ENCODE assay signal across 14 cellular contexts in the genomic region with DNA sequence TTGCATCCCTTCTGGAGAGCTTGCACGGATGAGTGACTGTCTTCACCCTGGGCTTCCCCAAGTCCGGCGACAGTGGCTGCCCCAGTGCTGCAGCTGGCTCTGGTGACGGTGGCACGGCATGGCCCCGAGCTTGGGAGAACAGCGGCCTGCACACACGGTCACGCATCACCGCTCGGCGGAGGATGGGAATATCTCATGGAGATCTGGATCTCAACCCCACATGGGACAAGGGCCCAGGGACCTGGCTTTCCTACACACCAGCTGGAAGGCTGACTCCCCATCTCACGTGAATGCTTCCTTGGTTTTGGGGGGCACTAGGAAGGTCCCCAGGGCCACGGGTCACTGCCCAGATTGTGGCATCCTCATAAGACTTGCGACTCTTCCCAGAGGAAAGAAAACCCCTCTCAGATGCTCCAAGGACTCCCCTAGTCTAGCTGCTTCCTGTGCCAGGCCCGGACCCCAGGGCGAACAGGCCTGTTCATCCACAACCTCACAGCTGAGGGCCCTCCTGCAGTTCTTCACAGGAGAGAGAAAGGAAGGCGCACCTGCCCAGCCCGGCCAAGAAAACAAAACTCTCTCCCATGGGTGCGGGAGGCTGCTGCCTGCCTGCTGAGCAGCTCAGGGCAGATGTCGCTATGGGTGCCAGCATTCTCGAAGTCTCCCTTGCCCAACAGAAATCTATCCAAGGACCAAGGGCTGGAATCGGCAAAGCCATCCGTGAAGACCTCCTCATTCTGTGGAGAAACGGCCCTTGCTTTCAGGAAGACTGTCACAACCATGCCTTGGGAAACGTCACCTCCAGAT. TPM values are rescaled to one million over a fixed set of nuclear protein-coding genes. Genes with fewer than 3 reads are reported as not detected.
DNase-seq lines count a peak whose midpoint lies in the region; ATAC-seq and TF ChIP-seq lines count a peak whose summit lies in the region.
"Had no signal": no experiment of that assay in that cellular context is flagged by ENCODE, and none has a peak within 500 bp of the region (broad histone marks: within the 10 kb centered on the region; RNA-seq: fewer than 3 reads in every experiment).

No MANE protein-coding gene starts in this region.

- TF ChIP-seq CTCF in brain (conservative IDR thresholded peaks at IDR 0.05) = no peak

- intact Hi-C loops in sciatic nerve (cut with DNase I) = no loop called here
- intact Hi-C loops in activated CD4-positive, alpha-beta memory T cell treated with anti-CD3 and anti-CD28 coated beads for 36 hours (cut with micrococcal nuclease) = no loop called here

- CTCF ChIA-PET in activated CD4-positive, alpha-beta memory T cell treated with anti-CD3 and anti-CD28 coated beads for 36 hours (lab: Charles Lee) = no interaction called here

- no peaks in the 10 kb centered on the region for H3K9me3 Mint-ChIP-seq in T-helper 2 cell treated with Interferon-gamma antibody and Interleukin-4, amounts not matched to agents 5 μg/mL and 100 μg/mL, for 36 hours
- H3K9me3 Mint-ChIP-seq in brain = no peaks in the 10 kb centered on the region
- H3K9me3 Mint-ChIP-seq in activated CD4-positive, alpha-beta memory T cell treated with anti-CD3 and anti-CD28 coated beads for 36 hours = no peaks in the 10 kb centered on the region
- H3K9me3 Mint-ChIP-seq: naive thymus-derived CD8-positive, alpha-beta T cell; T-helper 1 cell treated with Interleukin-12 subunit alpha and Interleukin-12 subunit beta and Interleukin-4 antibody, amounts not matched to agents 30 μg/mL and 1 μg/mL, for 36 hours had no signal

- ATAC-seq in sciatic nerve = peak; percentile 3

- no peaks in the 10 kb centered on the region for H3K27me3 Mint-ChIP-seq in T-helper 2 cell treated with Interferon-gamma antibody and Interleukin-4, amounts not matched to agents 5 μg/mL and 100 μg/mL, for 36 hours (ENCODE audit: low read depth)
- H3K27me3 Mint-ChIP-seq in brain = no peaks in the 10 kb centered on the region
- H3K27me3 Mint-ChIP-seq in activated CD4-positive, alpha-beta memory T cell treated with anti-CD3 and anti-CD28 coated beads for 36 hours = no peaks in the 10 kb centered on the region
- H3K27me3 Mint-ChIP-seq: naive thymus-derived CD8-positive, alpha-beta T cell had no signal

- DNase-seq in T-helper 2 cell treated with Interferon-gamma antibody and Interleukin-4, amounts not matched to agents 5 μg/mL and 100 μg/mL, for 36 hours (ENCODE audit: low spot score) = no peak
- DNase-seq in T-helper 2 cell = no peak
- peak; percentile 19 for DNase-seq in KBM-7
- no peak for DNase-seq in sciatic nerve (ENCODE audit: low spot score)
- no peak for DNase-seq in NCI-H1048 (lab: John Stamatoyannopoulos, UW)
- no peak for DNase-seq in NCI-H1930 (lab: John Stamatoyannopoulos, UW)
- DNase-seq in activated CD4-positive, alpha-beta memory T cell treated with anti-CD3 and anti-CD28 coated beads for 36 hours = no peak
- DNase-seq: amniotic stem cell; foreskin fibroblast; naive thymus-derived CD8-positive, alpha-beta T cell; NCI-H1092; uterus had no signal

- H3K36me3 Mint-ChIP-seq in T-helper 2 cell treated with Interferon-gamma antibody and Interleukin-4, amounts not matched to agents 5 μg/mL and 100 μg/mL, for 36 hours (ENCODE audit: low read depth) = peaks cover 3% of the 10 kb centered on the region
- H3K36me3 Mint-ChIP-seq in brain = peaks cover 7% of the 10 kb centered on the region
- no peaks in the 10 kb centered on the region for H3K36me3 Mint-ChIP-seq in activated CD4-positive, alpha-beta memory T cell treated with anti-CD3 and anti-CD28 coated beads for 36 hours

- no peaks in the 10 kb centered on the region for H3K4me1 Mint-ChIP-seq in T-helper 2 cell treated with Interferon-gamma antibody and Interleukin-4, amounts not matched to agents 5 μg/mL and 100 μg/mL, for 36 hours (ENCODE audit: low read depth)
- peaks cover 7% of the 10 kb centered on the region for H3K4me1 Mint-ChIP-seq in brain
- H3K4me1 Mint-ChIP-seq in activated CD4-positive, alpha-beta memory T cell treated with anti-CD3 and anti-CD28 coated beads for 36 hours (ENCODE audit: low read depth) = no peaks in the 10 kb centered on the region

- no peak overlapping the region for H3K4me3 Mint-ChIP-seq in T-helper 2 cell treated with Interferon-gamma antibody and Interleukin-4, amounts not matched to agents 5 μg/mL and 100 μg/mL, for 36 hours
- H3K4me3 Mint-ChIP-seq in brain = no peak overlapping the region
- H3K4me3 Mint-ChIP-seq in activated CD4-positive, alpha-beta memory T cell treated with anti-CD3 and anti-CD28 coated beads for 36 hours = no peak overlapping the region
- H3K4me3 Mint-ChIP-seq: naive thymus-derived CD8-positive, alpha-beta T cell; T-helper 1 cell treated with Interleukin-12 subunit alpha and Interleukin-12 subunit beta and Interleukin-4 antibody, amounts not matched to agents 30 μg/mL and 1 μg/mL, for 36 hours had no signal

- POLR2A ChIA-PET in activated CD4-positive, alpha-beta memory T cell treated with anti-CD3 and anti-CD28 coated beads for 36 hours (lab: Charles Lee) = interaction anchor here (1.0 kb wide), 1 partner anchor 26 kb away, joined by 5 read pairs; no protein-coding TSS in a partner anchor

- in situ Hi-C loops in KBM-7 (cut with MboI; ENCODE audit: low pct_unique_long_range_greater_than_20kb, low sequenced_read_pairs) = loop anchor here (25.0 kb wide), 1 partner anchor 517 kb away; no protein-coding TSS in a partner anchor

- peak overlapping the region; percentile 10 for H3K27ac Mint-ChIP-seq in T-helper 2 cell treated with Interferon-gamma antibody and Interleukin-4, amounts not matched to agents 5 μg/mL and 100 μg/mL, for 36 hours
- H3K27ac Mint-ChIP-seq in brain = peak overlapping the region in 3 of 5 experiments; percentile 36 to 86 (median 41)
- H3K27ac Mint-ChIP-seq in activated CD4-positive, alpha-beta memory T cell treated with anti-CD3 and anti-CD28 coated beads for 36 hours = no peak overlapping the region
- H3K27ac Mint-ChIP-seq: T-helper 1 cell treated with Interleukin-12 subunit alpha and Interleukin-12 subunit beta and Interleukin-4 antibody, amounts not matched to agents 30 μg/mL and 1 μg/mL, for 36 hours had no signal

RNA-seq across cellular contexts. Expression of gene CFAP410, which starts 9.9 kb away (rescaled TPM):
- polyA plus RNA-seq in brain (ENCODE audit: insufficient read depth, low read depth, low replicate concordance) = 38.3 TPM
- 26.7 TPM for total RNA-seq in sciatic nerve
- 10 to 100 TPM; 11.1 to 11.7 TPM for total RNA-seq in activated CD4-positive, alpha-beta memory T cell treated with anti-CD3 and anti-CD28 coated beads for 36 hours

RNA-seq across cellular contexts. Expression of gene TRPM2, which starts 24.1 kb away (rescaled TPM):
- 8.1 TPM for polyA plus RNA-seq in brain (ENCODE audit: insufficient read depth, low read depth, low replicate concordance)
- 9.9 TPM for total RNA-seq in sciatic nerve
- total RNA-seq in activated CD4-positive, alpha-beta memory T cell treated with anti-CD3 and anti-CD28 coated beads for 36 hours = 1 to 10 TPM; 1.6 to 1.9 TPM

RNA-seq across cellular contexts. Expression of gene PFKL, which starts 29.4 kb away (rescaled TPM):
- 149 TPM for polyA plus RNA-seq in brain (ENCODE audit: insufficient read depth, low read depth, low replicate concordance)
- 189 TPM for total RNA-seq in sciatic nerve
- total RNA-seq in activated CD4-positive, alpha-beta memory T cell treated with anti-CD3 and anti-CD28 coated beads for 36 hours = 100 to 1,000 TPM; 197 to 210 TPM

RNA-seq across cellular contexts. Expression of gene AIRE, which starts 43.6 kb away (rescaled TPM):
- polyA plus RNA-seq in brain (ENCODE audit: insufficient read depth, low read depth, low replicate concordance) = not detected
- total RNA-seq in sciatic nerve = 0.13 TPM
- total RNA-seq in activated CD4-positive, alpha-beta memory T cell treated with anti-CD3 and anti-CD28 coated beads for 36 hours = not detected
- total RNA-seq: naive thymus-derived CD8-positive, alpha-beta T cell had no signal
